In genomic region chr19:4575267-4575793, GRCh38 we compare ENCODE assay signal across 9 cellular contexts. TPM values are rescaled to one million over a fixed set of nuclear protein-coding genes. Genes with fewer than 3 reads are reported as not detected.
DNase-seq lines count a peak whose midpoint lies in the region; ATAC-seq and TF ChIP-seq lines count a peak whose summit lies in the region.
"Had no signal": no experiment of that assay in that cellular context is flagged by ENCODE, and none has a peak within 500 bp of the region (broad histone marks: within the 10 kb centered on the region; RNA-seq: fewer than 3 reads in every experiment).

No MANE protein-coding gene starts in this region.

- peaks cover 14% of the 10 kb centered on the region for H3K27me3 Mint-ChIP-seq in GM23338 (ENCODE audit: insufficient read depth, low read depth, poor library complexity)

- no peaks in the 10 kb centered on the region for H3K9me3 Mint-ChIP-seq in GM23338
- H3K9me3 Mint-ChIP-seq: brain had no signal

- ATAC-seq in GM23338 (peak; percentile 67), Right ventricle myocardium inferior (no peak), sciatic nerve (peak; percentile 81), GM19452 (IDR thresholded peaks at IDR 0.05; ENCODE audit: unreplicated experiment) (no peak), GM18519 (IDR thresholded peaks at IDR 0.05; ENCODE audit: low FRiP score, unreplicated experiment) (no peak)

- no peaks in the 10 kb centered on the region for H3K9me3 ChIP-seq in SJCRH30 (replicated peaks)

- H3K27ac Mint-ChIP-seq in GM23338: peak overlapping the region; percentile 82

- H3K4me1 Mint-ChIP-seq in GM23338: peaks cover 21% of the 10 kb centered on the region

- H3K27ac ChIP-seq in GM23338 (ENCODE audit: low read depth) (peak overlapping the region; percentile 94), SJCRH30 (peak overlapping the region; percentile 96)

- H3K4me2 ChIP-seq in GM23338: peak overlapping the region; percentile 66

- H3K4me1 ChIP-seq in GM23338 (ENCODE audit: insufficient read depth): peaks cover 17% of the 10 kb centered on the region
- peaks cover 17% of the 10 kb centered on the region for H3K4me1 ChIP-seq in SJCRH30

- TF ChIP-seq CTCF in GM23338 (conservative IDR thresholded peaks at IDR 0.05; ENCODE audit: low read depth in 2 of 2): no peak

- peak overlapping the region; percentile 39 for H3K4me3 Mint-ChIP-seq in GM23338

- H3K36me3 ChIP-seq in GM23338 (ENCODE audit: insufficient read depth) (no peaks in the 10 kb centered on the region), SJCRH30 (peaks cover 19% of the 10 kb centered on the region)

- peaks cover 24% of the 10 kb centered on the region for H3F3A ChIP-seq in GM23338 (replicated peaks; ENCODE audit: low read depth)

- peak overlapping the region; percentile 41 for H3K4me3 ChIP-seq in GM23338
- H3K4me3 ChIP-seq in SJCRH30: peak overlapping the region; percentile 15

- peaks cover 12% of the 10 kb centered on the region; the same call in 1 of the 2 replicates for H4K20me1 ChIP-seq in GM23338 (replicated peaks; ENCODE audit: insufficient read depth)

- H3K27me3 ChIP-seq in GM23338 (ENCODE audit: insufficient read depth) (no peaks in the 10 kb centered on the region), SJCRH30 (no peaks in the 10 kb centered on the region)

- H3K36me3 Mint-ChIP-seq in GM23338 (ENCODE audit: low read depth): no peaks in the 10 kb centered on the region

- H3K79me2 ChIP-seq in GM23338 (replicated peaks; ENCODE audit: insufficient read depth): peaks cover 27% of the 10 kb centered on the region

- no peaks in the 10 kb centered on the region for H3K9me2 ChIP-seq in GM23338 (ENCODE audit: insufficient read depth)

- DNase-seq in GM23338 (ENCODE audit: low spot score) (peak; percentile 95), SJCRH30 (peak; percentile 97 to 98), Right ventricle myocardium inferior (ENCODE audit: missing footprints) (peak; percentile 78), sciatic nerve (ENCODE audit: low spot score) (peak; percentile 81), NCI-H1092 treated with DMSO at 0.1 percent for 48 hours (lab: John Stamatoyannopoulos, UW) (no peak), COR-L47 (lab: John Stamatoyannopoulos, UW) (no peak)

- intact Hi-C loops in Right ventricle myocardium inferior (cut with DNase I) (no loop called here), sciatic nerve (cut with DNase I) (no loop called here)

- H2AFZ ChIP-seq in GM23338: no peak overlapping the region

TF ChIP-seq in GM23338, 12 proteins besides CTCF, POLR2A, EP300 and RAD21:
- TF ChIP-seq ZNF462 (CRISPR knock-in tag; IDR thresholded peaks at IDR 0.05) (no peak), CREB1 (CRISPR knock-in tag; IDR thresholded peaks at IDR 0.05; ENCODE audit: low read depth) (peak; percentile 88)
TF ChIP-seq in GM23338: peak in this region for 1.

RNA-seq across cellular contexts. Expression of gene SEMA6B, which starts 15.8 kb away (rescaled TPM):
- 39.8 and 42.7 TPM in 2 replicates for total RNA-seq in GM23338 (2014; rRNA removed; shearing (Covaris generic))
- polyA plus RNA-seq in GM23338 (2016; fragmentation: Nextera tagmentation; extraction: Ambion mirVana): 5.3 and 6.9 TPM in 2 replicates
- total RNA-seq in SJCRH30 (2014; rRNA removed; shearing (Covaris generic)): 108 and 116 TPM in 2 replicates
- total RNA-seq in Right ventricle myocardium inferior (16.7 TPM), sciatic nerve (28.2 TPM)

RNA-seq across cellular contexts. Expression of gene LRG1, which starts 35.5 kb away (rescaled TPM):
- 0.45 and 0.54 TPM in 2 replicates for total RNA-seq in GM23338 (2014; rRNA removed; shearing (Covaris generic))
- polyA plus RNA-seq in GM23338 (2016; fragmentation: Nextera tagmentation; extraction: Ambion mirVana): 0.21 and 0.43 TPM in 2 replicates
- total RNA-seq in SJCRH30 (2014; rRNA removed; shearing (Covaris generic)): 0.15 and 0.38 TPM in 2 replicates
- total RNA-seq in Right ventricle myocardium inferior (0.73 TPM), sciatic nerve (2.9 TPM)

RNA-seq across cellular contexts. Expression of gene PLIN5, which starts 40.3 kb away (rescaled TPM):
- total RNA-seq in GM23338 (2014; rRNA removed; shearing (Covaris generic)): 0.47 and 3.5 TPM in 2 replicates
- 1.5 and 1.9 TPM in 2 replicates for polyA plus RNA-seq in GM23338 (2016; fragmentation: Nextera tagmentation; extraction: Ambion mirVana)
- 0.38 and 1.1 TPM in 2 replicates for total RNA-seq in SJCRH30 (2014; rRNA removed; shearing (Covaris generic))
- 50.4 TPM for total RNA-seq in Right ventricle myocardium inferior
- total RNA-seq in sciatic nerve: 17.1 TPM

RNA-seq across cellular contexts. Expression of gene PLIN4, which starts 57.0 kb away (rescaled TPM):
- 0.59 and 0.70 TPM in 2 replicates for total RNA-seq in GM23338 (2014; rRNA removed; shearing (Covaris generic))
- polyA plus RNA-seq in GM23338 (2016; fragmentation: Nextera tagmentation; extraction: Ambion mirVana): 0.19 and 0.21 TPM in 2 replicates
- 0.16 and 0.18 TPM in 2 replicates for total RNA-seq in SJCRH30 (2014; rRNA removed; shearing (Covaris generic))
- total RNA-seq in Right ventricle myocardium inferior (241 TPM), sciatic nerve (58.1 TPM)

Comparison
In these comparisons a context has a peak if more than half of its experiments do, and no peak if none do; other contexts are left out.
1. ATAC-seq: peak in GM23338 (single experiment) and sciatic nerve (single experiment); none in Right ventricle myocardium inferior (single experiment), GM19452 (single experiment) and GM18519 (single experiment).
2. DNase-seq: peak in GM23338 (single experiment), SJCRH30 (2 of 2), Right ventricle myocardium inferior (single experiment) and sciatic nerve (single experiment); none in NCI-H1092 treated with DMSO at 0.1 percent for 48 hours (single experiment) and COR-L47 (single experiment).